17 cellular contexts compared by ENCODE assay signal in the genomic region with DNA sequence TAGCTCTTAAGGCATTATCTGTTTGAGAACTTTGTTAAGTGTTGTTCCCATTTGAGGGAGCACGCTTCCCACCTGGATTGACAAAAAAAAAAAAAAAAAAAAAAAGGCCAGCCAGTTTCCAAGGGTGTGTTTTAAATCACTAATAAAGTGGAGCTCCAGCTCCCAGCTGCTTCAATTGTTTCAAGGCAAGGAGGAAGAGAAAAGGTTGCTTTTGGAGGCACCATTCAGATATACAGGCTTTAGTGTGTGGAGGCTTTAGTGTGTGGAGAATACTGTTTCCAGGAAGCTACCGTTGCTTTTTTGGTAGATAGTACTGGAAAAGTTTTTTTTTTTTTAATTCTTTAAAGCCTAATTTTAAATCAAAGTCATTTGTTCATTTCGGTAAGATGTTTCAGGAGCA.
"Had no signal": no experiment of that assay in that cellular context is flagged by ENCODE, and none has a peak within 500 bp of the region (broad histone marks: within the 10 kb centered on the region; RNA-seq: fewer than 3 reads in every experiment).

No MANE protein-coding gene starts in this region.

- DNase-seq: gastrocnemius medialis; heart right ventricle; islet precursor cell; left cardiac atrium; left ventricle myocardium superior; mesendoderm; natural killer cell; occipital lobe; pancreas; stimulated activated CD4-positive, alpha-beta T cell treated with anti-CD3 and anti-CD28 coated beads, Interleukin-4, amount 100 ng/mL, for 1 hour; stimulated activated CD8-positive, alpha-beta memory T cell treated with anti-CD3 and anti-CD28 coated beads, Interleukin-4, amount 100 ng/mL, for 48 hours; testis; trophoblast cell had no signal

- H3K36me3 ChIP-seq: gastrocnemius medialis, heart right ventricle, pancreas had no signal

- H3K27ac ChIP-seq: gastrocnemius medialis, heart right ventricle, testis had no signal

- H3K9me3 ChIP-seq: gastrocnemius medialis, heart right ventricle, pancreas, testis had no signal

- H3K4me1 ChIP-seq: gastrocnemius medialis, testis had no signal

- H3K27me3 ChIP-seq: cardiac muscle cell, gastrocnemius medialis, pancreas, testis had no signal

- H3K4me3 ChIP-seq: cardiac muscle cell, gastrocnemius medialis, heart right ventricle, lung, pancreas, testis had no signal

- ATAC-seq: esophagus mucosa; gastrocnemius medialis; left ventricle myocardium superior; natural killer cell; pancreas; stimulated activated effector memory CD8-positive, alpha-beta T cell treated with anti-CD3 and anti-CD28 coated beads, Interleukin-12 subunit alpha, Interleukin-12 subunit beta, amount 100 ng/mL, for 72 hours had no signal
